Comparison of ENCODE assay signal across 12 cellular contexts in the genomic region with DNA sequence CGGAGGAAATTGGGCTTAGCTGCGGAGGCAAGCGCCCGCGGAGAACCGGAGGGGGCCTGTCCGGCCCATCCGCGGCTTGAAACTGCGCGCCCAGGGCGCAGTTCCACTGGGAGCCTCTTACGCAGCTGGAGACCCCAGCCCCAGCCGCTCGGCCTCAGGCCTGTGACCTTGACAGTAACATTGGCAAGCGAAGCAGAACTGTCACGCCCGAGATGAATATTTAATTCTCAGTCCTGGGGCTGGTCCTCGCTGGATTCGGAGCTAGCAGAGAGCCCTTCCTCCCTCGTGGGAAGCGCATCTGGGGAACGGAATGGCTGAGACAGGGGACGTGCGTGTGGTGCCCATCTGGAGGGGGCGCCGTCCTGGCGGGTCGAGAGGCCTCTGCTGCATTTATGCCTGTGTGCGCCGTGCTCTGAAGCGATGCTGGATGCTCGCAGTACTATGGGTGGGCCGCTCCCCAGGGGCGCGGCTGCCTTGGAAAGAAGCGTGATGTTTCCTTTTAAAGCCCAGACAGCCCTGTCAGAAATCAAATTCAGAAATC. TPM values are rescaled to one million over a fixed set of nuclear protein-coding genes. Genes with fewer than 3 reads are reported as not detected.
A peak's percentile ranks its signal among the peaks of the same experiment; 100 is the strongest.
DNase-seq lines count a peak whose midpoint lies in the region; ATAC-seq and TF ChIP-seq lines count a peak whose summit lies in the region.
"Had no signal": no experiment of that assay in that cellular context is flagged by ENCODE, and none has a peak within 500 bp of the region (broad histone marks: within the 10 kb centered on the region; RNA-seq: fewer than 3 reads in every experiment).

No MANE protein-coding gene starts in this region.

- H3K27ac ChIP-seq in GM23248 = no peak overlapping the region
- H3K27ac ChIP-seq in SJSA1 = no peak overlapping the region; the same call in 1 of the 2 replicates
- H3K27ac ChIP-seq in colonic mucosa = no peak overlapping the region
- H3K27ac ChIP-seq in lower lobe of right lung = no peak overlapping the region
- H3K27ac ChIP-seq: brain microvascular endothelial cell had no signal

- H3K9ac ChIP-seq in GM23248 (0 out of 2 replicates have a peak overlapping the region, but pooled peaks have one; percentile 46), colonic mucosa (ENCODE audit: low read depth in 2 of 2, low read length in 2 of 2) (no peak overlapping the region)

- peak overlapping the region; percentile 61 for H2AFZ ChIP-seq in GM23248

- no peaks in the 10 kb centered on the region for H3K79me2 ChIP-seq in GM23248 (ENCODE audit: insufficient read depth)

- H3K4me2 ChIP-seq in GM23248 (ENCODE audit: unreplicated experiment) = peak overlapping the region; percentile 67

- H4K20me1 ChIP-seq in GM23248 (ENCODE audit: insufficient read depth) = no peaks in the 10 kb centered on the region

- peaks cover 7% of the 10 kb centered on the region; the same call in 1 of the 2 replicates for H3F3A ChIP-seq in GM23248 (ENCODE audit: insufficient read depth)

- H3K4me1 ChIP-seq in GM23248 (ENCODE audit: insufficient read depth) (0 out of 2 replicates have a peak, but pooled peaks cover 13% of the 10 kb centered on the region), SJSA1 (replicated peaks) (peaks cover 36% of the 10 kb centered on the region), colonic mucosa (no peaks in the 10 kb centered on the region), lower lobe of right lung (no peaks in the 10 kb centered on the region)

- H3K27me3 ChIP-seq in GM23248 (replicated peaks; ENCODE audit: insufficient read depth) (peaks cover 7% of the 10 kb centered on the region; the same call in 1 of the 2 replicates), SJSA1 (replicated peaks) (peaks cover 17% of the 10 kb centered on the region), colonic mucosa (peaks cover 25% of the 10 kb centered on the region), lower lobe of right lung (ENCODE audit: low read depth) (peaks cover 86% of the 10 kb centered on the region)

- DNase-seq in GM23248 (peak; percentile 35), SJSA1 (ENCODE audit: low read depth in 1 of 2, low spot score in 2 of 2) (no peak), fibroblast of mammary gland (ENCODE audit: low read depth) (peak; percentile 8), skeletal muscle cell (ENCODE audit: low read depth) (no peak), colonic mucosa (no peak), lower lobe of right lung (no peak)
- no peak for DNase-seq in activated naive CD4-positive, alpha-beta T cell (lab: John Stamatoyannopoulos, UW)
- DNase-seq: brain microvascular endothelial cell; left cardiac atrium; NCI-H446 treated with DMSO at 0.1 percent for 48 hours; stimulated activated CD4-positive, alpha-beta T cell treated with anti-CD3 and anti-CD28 coated beads, Interleukin-2, amount 100 ng/mL, for 48 hours had no signal

- no peaks in the 10 kb centered on the region for H3K9me2 ChIP-seq in GM23248 (ENCODE audit: insufficient read depth)

- H3K4me3 ChIP-seq in GM23248 (peak overlapping the region; percentile 67), SJSA1 (peak overlapping the region; percentile 45), fibroblast of mammary gland (ENCODE audit: control insufficient read depth, low read depth, low read length) (no peak overlapping the region), skeletal muscle cell (ENCODE audit: low read depth, low read length) (peak overlapping the region; percentile 50), colonic mucosa (no peak overlapping the region), lower lobe of right lung (no peak overlapping the region)

- in situ Hi-C loops in GM23248 (cut with MboI) = no loop called here

- TF ChIP-seq CTCF in fibroblast of mammary gland (conservative IDR thresholded peaks at IDR 0.05; ENCODE audit: control insufficient read depth, insufficient read depth, low read depth, low read length) (no peak), colonic mucosa (IDR thresholded peaks at IDR 0.05) (no peak), lower lobe of right lung (IDR thresholded peaks at IDR 0.05) (no peak)

- intact Hi-C loops in colonic mucosa (cut with DNase I) (no loop called here), lower lobe of right lung (cut with DNase I) (no loop called here)

- H3K9me3 ChIP-seq in GM23248 (ENCODE audit: low read depth) (no peaks in the 10 kb centered on the region), SJSA1 (replicated peaks) (peaks cover 8% of the 10 kb centered on the region; the same call in 1 of the 2 replicates), colonic mucosa (no peaks in the 10 kb centered on the region), lower lobe of right lung (no peaks in the 10 kb centered on the region)

- WGBS in GM23248 (ENCODE audit: low coverage in 1 of 2, low lambda C conversion rate in 2 of 2, missing lambda C conversion rate in 2 of 2), 2 experiments = 4 to 5% methylated on average over 37 of the region's 37 CpGs

- ATAC-seq in lower lobe of right lung = no peak

- H3K36me3 ChIP-seq in GM23248 (ENCODE audit: low read depth) (no peaks in the 10 kb centered on the region), SJSA1 (no peaks in the 10 kb centered on the region), colonic mucosa (no peaks in the 10 kb centered on the region), lower lobe of right lung (no peaks in the 10 kb centered on the region)
- H3K36me3 ChIP-seq: brain microvascular endothelial cell had no signal

RNA-seq across cellular contexts. Expression of a gene that starts 1.0 kb away (rescaled TPM):
- total RNA-seq in GM23248 (2014; rRNA removed; shearing (Covaris generic)) = 0.76 and 2.4 TPM in 2 replicates
- 0.34 and 0.45 TPM in 2 replicates for polyA plus RNA-seq in GM23248 (2016; fragmentation: Nextera tagmentation; extraction: Ambion mirVana)
- total RNA-seq in SJSA1 (2014; rRNA removed; shearing (Covaris generic)) = 1.0 and 2.1 TPM in 2 replicates
- total RNA-seq in colonic mucosa (under 1 TPM in 1 of 2 donors, not detected in 1; 0.19 TPM), lower lobe of right lung (not detected)

RNA-seq across cellular contexts. Expression of a gene that starts 39.0 kb away (rescaled TPM):
- total RNA-seq in GM23248 (2014; rRNA removed; shearing (Covaris generic)) = not detected in 2 replicates
- not detected in 2 replicates for polyA plus RNA-seq in GM23248 (2016; fragmentation: Nextera tagmentation; extraction: Ambion mirVana)
- not detected in 2 replicates for total RNA-seq in SJSA1 (2014; rRNA removed; shearing (Covaris generic))
- total RNA-seq in colonic mucosa = not detected
- not detected for total RNA-seq in lower lobe of right lung
- total RNA-seq: left cardiac atrium, occipital lobe had no signal

RNA-seq across cellular contexts. Expression of a gene that starts 58.9 kb away (rescaled TPM):
- 12.1 and 29.3 TPM in 2 replicates for total RNA-seq in GM23248 (2014; rRNA removed; shearing (Covaris generic))
- polyA plus RNA-seq in GM23248 (2016; fragmentation: Nextera tagmentation; extraction: Ambion mirVana) = 8.0 and 8.9 TPM in 2 replicates
- total RNA-seq in SJSA1 (2014; rRNA removed; shearing (Covaris generic)) = 0.26 and 1.2 TPM in 2 replicates
- 1 to 10 TPM; 6.7 to 8.4 TPM for total RNA-seq in colonic mucosa
- 10.0 TPM for total RNA-seq in lower lobe of right lung

Comparison
In these comparisons a context has a peak if more than half of its experiments do, and no peak if none do; other contexts are left out.
1. DNase-seq: peak in GM23248 (single experiment) and fibroblast of mammary gland (single experiment); none in SJSA1 (0 of 2), skeletal muscle cell (single experiment), colonic mucosa (single experiment), lower lobe of right lung (single experiment) and activated naive CD4-positive, alpha-beta T cell (0 of 4).
2. H3K4me3 ChIP-seq: peak in GM23248 (single experiment), SJSA1 (single experiment) and skeletal muscle cell (single experiment); none in fibroblast of mammary gland (single experiment), colonic mucosa (single experiment) and lower lobe of right lung (single experiment).